ENCODE assay signal across 14 cellular contexts in genomic region chr16:81517630-81518438, GRCh38.
DNase-seq lines count a peak whose midpoint lies in the region; ATAC-seq, FAIRE-seq and TF ChIP-seq lines count a peak whose summit lies in the region.
"Had no signal": no experiment of that assay in that cellular context is flagged by ENCODE, and none has a peak within 500 bp of the region (broad histone marks: within the 10 kb centered on the region; RNA-seq: fewer than 3 reads in every experiment).

No MANE protein-coding gene starts in this region.

- BruUV-seq in GM12878 (replicated peaks; lab: Mats Ljungman, UMichigan): no TSS peak

- H3K36me3 Mint-ChIP-seq in natural killer cell (no peaks in the 10 kb centered on the region), nephron progenitor cell (ENCODE audit: low read depth) (peaks cover 10% of the 10 kb centered on the region)
- H3K36me3 Mint-ChIP-seq in natural killer cell treated with Interleukin-12 subunit alpha and Interleukin-12 subunit beta and Interleukin-15 and Interleukin-18, amount 100 ng/mL, for 72 hours: no peaks in the 10 kb centered on the region

- TF ChIP-seq CTCF in natural killer cell (IDR thresholded peaks at IDR 0.05) (no peak), GM12878 (IDR thresholded peaks at IDR 0.05 in 2 of 3, conservative IDR thresholded peaks at IDR 0.05 in 1 of 3; ENCODE audit: control insufficient read depth in 2 of 3, extremely low read depth in 1 of 3, insufficient read depth in 1 of 3, low read depth in 3 of 3, low read length in 3 of 3) (no peak), kidney (IDR thresholded peaks at IDR 0.05; ENCODE audit: borderline replicate concordance, extremely low read depth, insufficient read depth) (no peak), nephron progenitor cell (IDR thresholded peaks at IDR 0.05) (no peak)

- DNase-seq in natural killer cell (no peak), GM12878 (ENCODE audit: low read depth, low spot score) (no peak), kidney (no peak), DMS79 treated with DMSO at 0.1 percent for 48 hours (lab: John Stamatoyannopoulos, UW) (no peak), NCI-H2227 (lab: John Stamatoyannopoulos, UW; ENCODE audit: unreplicated experiment) (no peak), nephron progenitor cell (no peak)
- DNase-seq in natural killer cell treated with Interleukin-12 subunit alpha and Interleukin-12 subunit beta and Interleukin-15 and Interleukin-18, amount 100 ng/mL, for 72 hours (ENCODE audit: low spot score): no peak
- DNase-seq: AML-193, nucleus accumbens, WERI-Rb-1 had no signal

- H3K27me3 Mint-ChIP-seq in natural killer cell (ENCODE audit: low read depth in 2 of 2): no peaks in the 10 kb centered on the region
- H3K27me3 Mint-ChIP-seq in natural killer cell treated with Interleukin-12 subunit alpha and Interleukin-12 subunit beta and Interleukin-15 and Interleukin-18, amount 100 ng/mL, for 72 hours: no peaks in the 10 kb centered on the region
- H3K27me3 Mint-ChIP-seq in nephron progenitor cell (ENCODE audit: low read depth, poor library complexity): no peaks in the 10 kb centered on the region

- no peaks in the 10 kb centered on the region for H3K27me3 ChIP-seq in GM12878 (replicated peaks in 1 of 2; ENCODE audit: control insufficient read depth in 2 of 2, insufficient read depth in 2 of 2, low read length in 1 of 2)
- H3K27me3 ChIP-seq: tibial nerve had no signal

- no peak for TF ChIP-seq POLR2A in GM12878 (IDR thresholded peaks at IDR 0.05; ENCODE audit: low read depth, low read length)

- H3K9me3 Mint-ChIP-seq in natural killer cell (no peaks in the 10 kb centered on the region), nephron progenitor cell (no peaks in the 10 kb centered on the region)
- H3K9me3 Mint-ChIP-seq in natural killer cell treated with Interleukin-12 subunit alpha and Interleukin-12 subunit beta and Interleukin-15 and Interleukin-18, amount 100 ng/mL, for 72 hours: no peaks in the 10 kb centered on the region
- H3K9me3 Mint-ChIP-seq: activated naive CD4-positive, alpha-beta T cell treated with anti-CD3 and anti-CD28 coated beads, Interleukin-2, amount 50 U/mL, for 72 hours had no signal

- H3K4me1 ChIP-seq in GM12878 (ENCODE audit: control insufficient read depth, insufficient read depth, low read length) (peaks cover 48% of the 10 kb centered on the region), kidney (ENCODE audit: control insufficient read depth in 1 of 2, insufficient read depth in 1 of 2, low read depth in 1 of 2, low read length in 2 of 2) (peaks cover 27 to 42% of the 10 kb centered on the region in 2 donors)

- 95% methylated on average over 20 of the region's 20 CpGs for WGBS in GM12878 (ENCODE audit: insufficient coverage, insufficient replicate concordance, low lambda C conversion rate, missing lambda C conversion rate)

- H3K27ac Mint-ChIP-seq in natural killer cell (peak overlapping the region; percentile 24 to 100), nephron progenitor cell (no peak overlapping the region)
- no peak overlapping the region for H3K27ac Mint-ChIP-seq in natural killer cell treated with Interleukin-12 subunit alpha and Interleukin-12 subunit beta and Interleukin-15 and Interleukin-18, amount 100 ng/mL, for 72 hours

- H3K4me2 ChIP-seq in GM12878 (ENCODE audit: control insufficient read depth, insufficient read depth): no peak overlapping the region

- no peaks in the 10 kb centered on the region; the same call in 1 of the 2 replicates for H4K20me1 ChIP-seq in GM12878 (ENCODE audit: control insufficient read depth, insufficient read depth)

- POLR2A ChIA-PET in GM12878 (lab: Charles Lee): no interaction called here

- H3K9ac ChIP-seq in GM12878 (ENCODE audit: control insufficient read depth, insufficient read depth, low read length): no peak overlapping the region
- H3K9ac ChIP-seq in kidney (ENCODE audit: low read length in 2 of 2): peak overlapping the region in 1 of 2 donors; percentile 4

- TF ChIP-seq RAD21 in GM12878 (IDR thresholded peaks at IDR 0.05; ENCODE audit: insufficient read depth, low read depth, low read length): no peak

- H3K4me3 Mint-ChIP-seq in natural killer cell: no peak overlapping the region
- H3K4me3 Mint-ChIP-seq in natural killer cell treated with Interleukin-12 subunit alpha and Interleukin-12 subunit beta and Interleukin-15 and Interleukin-18, amount 100 ng/mL, for 72 hours: no peak overlapping the region
- no peak overlapping the region for H3K4me3 Mint-ChIP-seq in nephron progenitor cell

- intact Hi-C loops in natural killer cell (cut with micrococcal nuclease) (no loop called here), GM12878 (cut with micrococcal nuclease; ENCODE audit: unreplicated experiment) (no loop called here), kidney (cut with DNase I) (no loop called here)

- peaks cover 15% of the 10 kb centered on the region for H3K79me2 ChIP-seq in GM12878 (ENCODE audit: control insufficient read depth, insufficient read depth, low read length)

- H3K36me3 ChIP-seq in GM12878 (ENCODE audit: control insufficient read depth in 2 of 2, insufficient read depth in 2 of 2, low read length in 1 of 2): peaks cover 4 to 5% of the 10 kb centered on the region in 2 experiments; a peak in 3 of 4 replicates
- peaks cover 0 to 2% of the 10 kb centered on the region in 2 donors for H3K36me3 ChIP-seq in kidney (ENCODE audit: control insufficient read depth in 1 of 2, insufficient read depth in 2 of 2, low read length in 2 of 2)
- H3K36me3 ChIP-seq: WERI-Rb-1 had no signal

- in situ Hi-C loops in GM12878 (cut with MboI): no loop called here

- no peak overlapping the region for H3K4me3 ChIP-seq in GM12878
- no peak overlapping the region for H3K4me3 ChIP-seq in kidney (ENCODE audit: low read length in 2 of 2)
- H3K4me3 ChIP-seq: tibial nerve had no signal

- FAIRE-seq in GM12878 (lab: Jason Lieb, UNC) (no peak), kidney (lab: Jason Lieb, UNC) (no peak)
- FAIRE-seq: GM19239 had no signal

- H3K9me3 ChIP-seq in GM12878 (replicated peaks; ENCODE audit: control insufficient read depth, insufficient read depth, low read length) (no peaks in the 10 kb centered on the region; the same call in 1 of the 3 replicates), kidney (ENCODE audit: control insufficient read depth in 1 of 2, low read length in 2 of 2) (no peaks in the 10 kb centered on the region)
- H3K9me3 ChIP-seq: tibial nerve had no signal

- no peak overlapping the region for H3K27ac ChIP-seq in GM12878 (ENCODE audit: control insufficient read depth, insufficient read depth)
- peak overlapping the region; percentile 6 to 43 for H3K27ac ChIP-seq in kidney (ENCODE audit: low read depth in 2 of 2, low read length in 2 of 2)
- H3K27ac ChIP-seq: tibial nerve, WERI-Rb-1 had no signal

- RAD21 ChIA-PET in GM12878 (lab: Charles Lee; ENCODE audit: unreplicated experiment): interaction anchor here (3.5 kb wide), 1 partner anchor 37 kb away, joined by 17 read pairs; no protein-coding TSS in a partner anchor

- CTCF ChIA-PET in GM12878 (lab: Yijun Ruan, JAX): no interaction called here

- no peak overlapping the region for H2AFZ ChIP-seq in GM12878 (ENCODE audit: control insufficient read depth, low read depth, low read length)

- no peak for ATAC-seq in natural killer cell
- ATAC-seq in natural killer cell treated with Interleukin-12 subunit alpha and Interleukin-12 subunit beta and Interleukin-15 and Interleukin-18, amount 100 ng/mL, for 72 hours: no peak
- no peak for ATAC-seq in GM12878
- no peak for ATAC-seq in GM21825 (IDR thresholded peaks at IDR 0.05; ENCODE audit: unreplicated experiment)
- ATAC-seq: activated naive CD4-positive, alpha-beta T cell treated with anti-CD3 and anti-CD28 coated beads, Interleukin-2, amount 50 U/mL, for 72 hours had no signal

- SMC1A ChIA-PET in GM12878 (lab: Charles Lee; ENCODE audit: uncharacterized antibody, unreplicated experiment): no interaction called here

- TF ChIP-seq EP300 in GM12878 (IDR thresholded peaks at IDR 0.05; ENCODE audit: borderline replicate concordance in 1 of 2, control insufficient read depth in 1 of 2, low read depth in 2 of 2, low read length in 2 of 2): no peak

- H3K4me1 Mint-ChIP-seq in natural killer cell (peaks cover 52 to 71% of the 10 kb centered on the region in 2 donors), nephron progenitor cell (peaks cover 30% of the 10 kb centered on the region)
- peaks cover 60 to 63% of the 10 kb centered on the region in 2 donors for H3K4me1 Mint-ChIP-seq in natural killer cell treated with Interleukin-12 subunit alpha and Interleukin-12 subunit beta and Interleukin-15 and Interleukin-18, amount 100 ng/mL, for 72 hours (ENCODE audit: low read depth in 2 of 2)

TF ChIP-seq in GM12878, 131 proteins besides CTCF, POLR2A, EP300 and RAD21:
- no peak for TF ChIP-seq SREBF2 (IDR thresholded peaks at IDR 0.05; ENCODE audit: low read length)
- TF ChIP-seq TCF3 (IDR thresholded peaks at IDR 0.05; ENCODE audit: borderline replicate concordance, insufficient read depth, low read depth, low read length): no peak
- no peak for TF ChIP-seq SP1 (IDR thresholded peaks at IDR 0.05; ENCODE audit: low read depth, low read length)
- TF ChIP-seq PAX5 (IDR thresholded peaks at IDR 0.05; ENCODE audit: borderline replicate concordance, low read depth, low read length): no peak
- TF ChIP-seq IKZF2 (IDR thresholded peaks at IDR 0.05): peak; percentile 24; a peak in 1 of 4 replicates
- TF ChIP-seq MAX (IDR thresholded peaks at IDR 0.05; ENCODE audit: low read depth, low read length): no peak
- peak; percentile 53 for TF ChIP-seq IKZF1 (conservative IDR thresholded peaks at IDR 0.05)

Comparison
In these comparisons a context has a peak if more than half of its experiments do, and no peak if none do; other contexts are left out.
1. H3K27ac Mint-ChIP-seq: peak in natural killer cell (2 of 2); none in natural killer cell treated with Interleukin-12 subunit alpha and Interleukin-12 subunit beta and Interleukin-15 and Interleukin-18, amount 100 ng/mL, for 72 hours (0 of 2) and nephron progenitor cell (single experiment).